In genomic region chr4:84927428-84927827, GRCh38 we compare ENCODE assay signal across 36 cellular contexts. TPM values are rescaled to one million over a fixed set of nuclear protein-coding genes. Genes with fewer than 3 reads are reported as not detected.
"Had no signal": no experiment of that assay in that cellular context is flagged by ENCODE, and none has a peak within 500 bp of the region (broad histone marks: within the 10 kb centered on the region; RNA-seq: fewer than 3 reads in every experiment).

No MANE protein-coding gene starts in this region.

- H3K4me3 Mint-ChIP-seq: activated CD4-positive, alpha-beta T cell treated with anti-CD3 and anti-CD28 coated beads for 36 hours; activated CD4-positive, alpha-beta T cell treated with anti-CD3 and anti-CD28 coated beads, Interleukin-2, amount 10 ng/mL, durations not matched to agents 7 days and 5 days; activated CD8-positive, alpha-beta T cell treated with anti-CD3 and anti-CD28 coated beads, Interleukin-2, amount 10 ng/mL, durations not matched to agents 7 days and 5 days; activated naive CD4-positive, alpha-beta T cell treated with anti-CD3 and anti-CD28 coated beads, Interleukin-2, amount 10 ng/mL, durations not matched to agents 7 days and 5 days; activated naive CD8-positive, alpha-beta T cell; activated naive CD8-positive, alpha-beta T cell treated with anti-CD3 and anti-CD28 coated beads, Interleukin-2, amount 50 U/mL, for 24 hours; activated T-cell treated with anti-CD3 and anti-CD28 coated beads, Interleukin-2, amount 50 U/mL, for 24 hours; T-helper 1 cell treated with Interleukin-12 subunit alpha and Interleukin-12 subunit beta and Interleukin-4 antibody, amounts not matched to agents 30 μg/mL and 1 μg/mL, for 36 hours; T-helper 2 cell treated with Interferon-gamma antibody and Interleukin-4, amounts not matched to agents 5 μg/mL and 100 μg/mL, for 36 hours; WTC11 had no signal

- H3K36me3 Mint-ChIP-seq: activated naive CD4-positive, alpha-beta T cell treated with anti-CD3 and anti-CD28 coated beads, Interleukin-2, amount 10 ng/mL, durations not matched to agents 7 days and 5 days; activated naive CD8-positive, alpha-beta T cell had no signal

- H3K4me3 ChIP-seq: MG63, Peyer's patch, SJSA1 had no signal

- DNase-seq: activated CD4-positive, alpha-beta T cell treated with anti-CD3 and anti-CD28 coated beads for 36 hours; activated CD4-positive, alpha-beta T cell treated with anti-CD3 and anti-CD28 coated beads, Interleukin-2, amount 10 ng/mL, durations not matched to agents 7 days and 5 days; activated CD4-positive, alpha-beta T cell treated with anti-CD3 and anti-CD28 coated beads, Interleukin-2, amount 50 U/mL, for 48 hours; activated CD8-positive, alpha-beta T cell treated with anti-CD3 and anti-CD28 coated beads, Interleukin-2, amount 10 ng/mL, durations not matched to agents 7 days and 5 days; activated gamma-delta T cell treated with Interleukin-2 at 50 U/mL for 16 hours; activated naive CD4-positive, alpha-beta T cell treated with anti-CD3 and anti-CD28 coated beads, Interleukin-2, amount 10 ng/mL, durations not matched to agents 7 days and 5 days; activated naive CD8-positive, alpha-beta T cell treated with anti-CD3 and anti-CD28 coated beads, Interleukin-2, amount 50 U/mL, for 24 hours; activated T-cell treated with anti-CD3 and anti-CD28 coated beads, Interleukin-2, amount 50 U/mL, for 24 hours; anterior cingulate cortex; brain microvascular endothelial cell; central memory CD4-positive, alpha-beta T cell; Kasumi-1; KG1; MG63; NCI-H1048; NCI-H1105 treated with DMSO at 0.1 percent for 48 hours; NCI-H1436; NCI-H1694; NCI-H2029; NCI-H2227 treated with DMSO at 0.1 percent for 48 hours; NCI-H446; NCI-H510A treated with DMSO at 0.1 percent for 48 hours; NCI-H526 treated with DMSO at 0.1 percent for 48 hours; NK-92 treated with Interleukin-12 subunit alpha and Interleukin-12 subunit beta, amount 100 ng/mL, for 24 hours; PC-3; RPMI8226; SHP77 treated with DMSO at 0.1 percent for 48 hours; SK-N-SH had no signal

- ATAC-seq: activated CD4-positive, alpha-beta T cell treated with anti-CD3 and anti-CD28 coated beads for 36 hours; activated CD4-positive, CD25-positive, alpha-beta regulatory T cell treated with anti-CD3 and anti-CD28 coated beads, Interleukin-2, amount 50 U/mL, for 24 hours; activated CD8-positive, alpha-beta T cell treated with anti-CD3 and anti-CD28 coated beads, Interleukin-2, amount 10 ng/mL, durations not matched to agents 7 days and 5 days; activated naive CD8-positive, alpha-beta T cell treated with anti-CD3 and anti-CD28 coated beads, Interleukin-2, amount 50 U/mL, for 24 hours; PC-3; WTC11 had no signal

- H3K9me3 Mint-ChIP-seq: activated CD4-positive, alpha-beta T cell treated with anti-CD3 and anti-CD28 coated beads, Interleukin-2, amount 10 ng/mL, durations not matched to agents 7 days and 5 days; activated naive CD4-positive, alpha-beta T cell treated with anti-CD3 and anti-CD28 coated beads, Interleukin-2, amount 10 ng/mL, durations not matched to agents 7 days and 5 days; activated naive CD8-positive, alpha-beta T cell treated with anti-CD3 and anti-CD28 coated beads, Interleukin-2, amount 50 U/mL, for 24 hours; activated T-cell treated with anti-CD3 and anti-CD28 coated beads, Interleukin-2, amount 50 U/mL, for 24 hours; activated T-helper 2 cell treated with anti-CD3 and anti-CD28 coated beads, Interferon-gamma antibody, Interleukin-2, Interleukin-4, amounts not matched to agents 10 μg/mL and 5 μg/mL and 100 μg/mL, durations not matched to agents 14 hours and 24 hours and 36 hours; T-helper 1 cell treated with Interleukin-12 subunit alpha and Interleukin-12 subunit beta and Interleukin-4 antibody, amounts not matched to agents 30 μg/mL and 1 μg/mL, for 36 hours; T-helper 2 cell treated with Interferon-gamma antibody and Interleukin-4, amounts not matched to agents 5 μg/mL and 100 μg/mL, for 36 hours had no signal

- H3K27ac ChIP-seq: brain microvascular endothelial cell, Peyer's patch, SJSA1 had no signal

- H3K9me3 ChIP-seq: MG63, Peyer's patch, SJSA1, SK-N-SH had no signal

- H3K27me3 Mint-ChIP-seq: activated CD4-positive, alpha-beta T cell treated with anti-CD3 and anti-CD28 coated beads, Interleukin-2, amount 10 ng/mL, durations not matched to agents 7 days and 5 days; activated naive CD8-positive, alpha-beta T cell; activated naive CD8-positive, alpha-beta T cell treated with anti-CD3 and anti-CD28 coated beads, Interleukin-2, amount 50 U/mL, for 24 hours; activated T-cell treated with anti-CD3 and anti-CD28 coated beads, Interleukin-2, amount 50 U/mL, for 24 hours had no signal

- H3K36me3 ChIP-seq: MG63, Peyer's patch had no signal

- H3K4me1 Mint-ChIP-seq: activated CD4-positive, alpha-beta T cell treated with anti-CD3 and anti-CD28 coated beads for 36 hours; activated CD4-positive, alpha-beta T cell treated with anti-CD3 and anti-CD28 coated beads, Interleukin-2, amount 10 ng/mL, durations not matched to agents 7 days and 5 days; activated naive CD4-positive, alpha-beta T cell treated with anti-CD3 and anti-CD28 coated beads, Interleukin-2, amount 10 ng/mL, durations not matched to agents 7 days and 5 days; activated naive CD8-positive, alpha-beta T cell treated with anti-CD3 and anti-CD28 coated beads, Interleukin-2, amount 50 U/mL, for 24 hours had no signal

- H3K27ac Mint-ChIP-seq: activated CD4-positive, alpha-beta T cell treated with anti-CD3 and anti-CD28 coated beads for 36 hours; activated CD4-positive, alpha-beta T cell treated with anti-CD3 and anti-CD28 coated beads, Interleukin-2, amount 10 ng/mL, durations not matched to agents 7 days and 5 days; activated CD8-positive, alpha-beta T cell treated with anti-CD3 and anti-CD28 coated beads, Interleukin-2, amount 10 ng/mL, durations not matched to agents 7 days and 5 days; activated naive CD4-positive, alpha-beta T cell treated with anti-CD3 and anti-CD28 coated beads, Interleukin-2, amount 10 ng/mL, durations not matched to agents 7 days and 5 days; activated naive CD8-positive, alpha-beta T cell; activated naive CD8-positive, alpha-beta T cell treated with anti-CD3 and anti-CD28 coated beads, Interleukin-2, amount 50 U/mL, for 24 hours; activated T-cell treated with anti-CD3 and anti-CD28 coated beads, Interleukin-2, amount 50 U/mL, for 24 hours; activated T-helper 2 cell treated with anti-CD3 and anti-CD28 coated beads, Interferon-gamma antibody, Interleukin-2, Interleukin-4, amounts not matched to agents 10 μg/mL and 5 μg/mL and 100 μg/mL, durations not matched to agents 14 hours and 24 hours and 36 hours; T-helper 1 cell treated with Interleukin-12 subunit alpha and Interleukin-12 subunit beta and Interleukin-4 antibody, amounts not matched to agents 30 μg/mL and 1 μg/mL, for 36 hours; T-helper 2 cell treated with Interferon-gamma antibody and Interleukin-4, amounts not matched to agents 5 μg/mL and 100 μg/mL, for 36 hours had no signal

- H3K27me3 ChIP-seq: brain microvascular endothelial cell, MG63, Peyer's patch, SJSA1 had no signal

RNA-seq across cellular contexts. Expression of gene WDFY3, which starts 39.1 kb away (rescaled TPM):
- total RNA-seq: activated CD8-positive, alpha-beta T cell treated with anti-CD3 and anti-CD28 coated beads, Interleukin-2, amount 10 ng/mL, durations not matched to agents 7 days and 5 days had no signal
